12 cellular contexts compared by ENCODE assay signal in the genomic region with DNA sequence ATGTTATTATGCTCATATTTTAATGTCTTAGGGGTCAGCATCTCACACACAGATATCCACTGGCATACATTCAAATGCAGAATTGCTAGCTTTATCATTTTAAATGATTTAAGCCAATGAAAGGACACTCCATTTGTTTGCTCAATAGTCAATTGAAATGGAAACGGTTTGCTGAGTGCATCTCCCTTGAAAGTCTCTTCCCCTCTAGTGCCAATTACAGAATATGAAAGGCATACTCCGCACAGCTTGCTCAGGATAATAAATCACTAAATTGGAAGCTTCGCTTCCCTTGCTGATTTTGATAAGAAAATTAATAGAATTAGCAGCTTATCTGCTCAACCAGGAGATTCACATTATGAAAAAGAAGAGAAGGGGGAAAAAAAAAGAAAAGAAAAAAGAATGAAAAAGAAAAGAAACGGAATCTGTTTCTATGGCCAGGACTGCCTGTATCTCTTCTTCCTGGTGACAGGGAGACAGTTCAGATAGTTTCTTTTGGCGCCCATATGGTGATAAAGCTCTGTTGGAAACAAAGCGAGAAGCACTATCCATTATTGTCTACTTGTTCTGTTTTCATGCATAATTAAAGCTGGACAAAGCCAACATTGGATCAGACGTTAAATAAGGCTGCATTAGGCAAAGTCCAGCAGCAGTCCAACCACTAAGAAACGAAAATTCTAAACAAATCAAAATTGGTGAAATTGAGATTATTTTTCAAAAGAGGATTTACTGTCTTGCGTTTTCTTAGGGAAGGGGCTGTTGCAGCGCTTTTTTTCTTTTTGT.
DNase-seq lines count a peak whose midpoint lies in the region; ATAC-seq and TF ChIP-seq lines count a peak whose summit lies in the region.
"Had no signal": no experiment of that assay in that cellular context is flagged by ENCODE, and none has a peak within 500 bp of the region (broad histone marks: within the 10 kb centered on the region; RNA-seq: fewer than 3 reads in every experiment).

No MANE protein-coding gene starts in this region.

- peak overlapping the region; percentile 31 for H3K4me3 ChIP-seq in right cardiac atrium (ENCODE audit: low read length)
- peak overlapping the region in 3 of 10 donors; percentile 2 to 5 (median 2) for H3K4me3 ChIP-seq in heart right ventricle
- H3K4me3 ChIP-seq in hepatocyte: no peak overlapping the region
- H3K4me3 ChIP-seq: A549, spleen had no signal

- H2AFZ ChIP-seq in hepatocyte: no peak overlapping the region

- TF ChIP-seq CTCF in heart right ventricle (IDR thresholded peaks at IDR 0.05): no peak
- no peak for TF ChIP-seq CTCF in hepatocyte (IDR thresholded peaks at IDR 0.05; ENCODE audit: poor library complexity)
- TF ChIP-seq CTCF in GM13976 (IDR thresholded peaks at IDR 0.05; ENCODE audit: borderline replicate concordance, control extremely low read depth, extremely low read depth, insufficient read depth, missing control alignments): no peak

- H3K27me3 ChIP-seq in right cardiac atrium (ENCODE audit: control insufficient read depth, insufficient read depth) (no peaks in the 10 kb centered on the region), heart right ventricle (no peaks in the 10 kb centered on the region), hepatocyte (no peaks in the 10 kb centered on the region)
- H3K27me3 ChIP-seq: spleen had no signal

- H3K27ac ChIP-seq in right cardiac atrium (ENCODE audit: low read length): no peak overlapping the region
- no peak overlapping the region for H3K27ac ChIP-seq in heart right ventricle
- no peak overlapping the region for H3K27ac ChIP-seq in hepatocyte
- H3K27ac ChIP-seq: A549 had no signal

- H3K9me3 ChIP-seq in right cardiac atrium (ENCODE audit: control insufficient read depth, low read length) (no peaks in the 10 kb centered on the region), heart right ventricle (peaks cover 0 to 2% (median 0%) of the 10 kb centered on the region in 11 donors), hepatocyte (ENCODE audit: low read depth) (no peaks in the 10 kb centered on the region)
- H3K9me3 ChIP-seq: A549, spleen had no signal

- H3K36me3 ChIP-seq in heart right ventricle (no peaks in the 10 kb centered on the region), hepatocyte (replicated peaks; ENCODE audit: insufficient read depth, low read depth) (no peaks in the 10 kb centered on the region)
- H3K36me3 ChIP-seq: spleen had no signal

- H3K4me1 ChIP-seq in right cardiac atrium (ENCODE audit: control insufficient read depth, insufficient read depth, low read length): no peaks in the 10 kb centered on the region
- H3K4me1 ChIP-seq in heart right ventricle: peaks cover 0 to 23% (median 14%) of the 10 kb centered on the region in 9 donors
- no peaks in the 10 kb centered on the region for H3K4me1 ChIP-seq in hepatocyte (ENCODE audit: insufficient read depth)
- H3K4me1 ChIP-seq: A549 had no signal

- DNase-seq in right cardiac atrium (no peak), heart right ventricle (no peak), NCI-H510A (lab: John Stamatoyannopoulos, UW) (peak; percentile 11), hepatocyte (ENCODE audit: low spot score) (no peak), GM13976 (ENCODE audit: low spot score) (no peak), GF-D8 (lab: John Stamatoyannopoulos, UW) (no peak), posterior cingulate gyrus (no peak)
- DNase-seq: erythroblast, occipital lobe, spleen had no signal

- no peaks in the 10 kb centered on the region for H4K20me1 ChIP-seq in hepatocyte (ENCODE audit: insufficient read depth, poor library complexity, severe bottlenecking)

- in situ Hi-C loops in GM13976 (cut with MboI; ENCODE audit: low sequenced_read_pairs, unreplicated experiment): no loop called here

- peak overlapping the region; percentile 23 for H3K4me2 ChIP-seq in hepatocyte
- H3K4me2 ChIP-seq: A549 had no signal

- intact Hi-C loops in right cardiac atrium (cut with DNase I): no loop called here
- intact Hi-C loops in heart right ventricle (cut with DNase I): no loop called here
- intact Hi-C loops in posterior cingulate gyrus (cut with DNase I): no loop called here

- H3K79me2 ChIP-seq in hepatocyte: no peaks in the 10 kb centered on the region

- WGBS in right cardiac atrium: 32% methylated on average over 10 of the region's 10 CpGs
- WGBS in heart right ventricle, 2 donors: 69 to 72% methylated on average over 10 of the region's 10 CpGs
- 46% methylated on average over 10 of the region's 10 CpGs for WGBS in hepatocyte (ENCODE audit: low lambda C conversion rate, missing lambda C conversion rate)

- peak; percentile 47 to 57 for ATAC-seq in right cardiac atrium
- ATAC-seq in heart right ventricle: no peak
- no peak for ATAC-seq in GM19351 (IDR thresholded peaks at IDR 0.05; ENCODE audit: unreplicated experiment)
- ATAC-seq: A549 had no signal

- H3K9me2 ChIP-seq in hepatocyte (replicated peaks; ENCODE audit: insufficient read depth): no peaks in the 10 kb centered on the region

Comparison
In these comparisons a context has a peak if more than half of its experiments do, and no peak if none do; other contexts are left out.
1. ATAC-seq: peak in right cardiac atrium (2 of 2); none in heart right ventricle (0 of 8) and GM19351 (single experiment).